ENCODE assay signal across 8 cellular contexts in genomic region chr14:69399750-69400149, GRCh38. TPM values are rescaled to one million over a fixed set of nuclear protein-coding genes. Genes with fewer than 3 reads are reported as not detected.
DNase-seq lines count a peak whose midpoint lies in the region; ATAC-seq and TF ChIP-seq lines count a peak whose summit lies in the region.

No MANE protein-coding gene starts in this region.

- intact Hi-C loops in cardiac septum (cut with DNase I) (no loop called here), aorta (cut with DNase I) (loop anchor here in 1 of 2 donors (5.0 to 10.0 kb wide), 2 partner anchors 55 to 82 kb away; no protein-coding TSS in a partner anchor), left colon (cut with DNase I, micrococcal nuclease) (no loop called here)

- H3K4me1 ChIP-seq in right atrium auricular region (peaks cover 0 to 48% of the 10 kb centered on the region in 2 donors), aorta (ENCODE audit: control insufficient read depth in 1 of 2, insufficient read depth in 2 of 2, low read length in 2 of 2) (no peaks in the 10 kb centered on the region)

- H3K36me3 ChIP-seq in right atrium auricular region (peaks cover 4% of the 10 kb centered on the region), brain microvascular endothelial cell (replicated peaks) (peaks cover 10% of the 10 kb centered on the region), aorta (ENCODE audit: control insufficient read depth in 1 of 2, insufficient read depth in 2 of 2, low read length in 1 of 2) (no peaks in the 10 kb centered on the region)

- no peak for ATAC-seq in aorta (ENCODE audit: low FRiP score)
- ATAC-seq in left colon, result no peak

- H3K9me3 Mint-ChIP-seq in mesothelial cell of epicardium, result no peaks in the 10 kb centered on the region

- peak overlapping the region; percentile 96 for H3K4me3 Mint-ChIP-seq in mesothelial cell of epicardium

- peak overlapping the region; percentile 93 to 98 for H3K4me3 ChIP-seq in right atrium auricular region
- H3K4me3 ChIP-seq in brain microvascular endothelial cell (ENCODE audit: low read depth, low read length), result peak overlapping the region; percentile 94
- H3K4me3 ChIP-seq in aorta (ENCODE audit: low read length in 2 of 2), result peak overlapping the region in 1 of 2 donors; percentile 69

- no peaks in the 10 kb centered on the region for H3K27me3 Mint-ChIP-seq in mesothelial cell of epicardium (ENCODE audit: low read depth)

- WGBS in aorta, 2 donors, result 91 to 92% methylated on average over 8 of the region's 8 CpGs

- peaks cover 49% of the 10 kb centered on the region for H3K4me1 Mint-ChIP-seq in mesothelial cell of epicardium

- H3K27me3 ChIP-seq in right atrium auricular region (no peaks in the 10 kb centered on the region), brain microvascular endothelial cell (replicated peaks) (no peaks in the 10 kb centered on the region), aorta (ENCODE audit: control insufficient read depth in 1 of 2, insufficient read depth in 2 of 2, low read length in 1 of 2) (no peaks in the 10 kb centered on the region)

- H3K27ac ChIP-seq in right atrium auricular region (no peak overlapping the region), brain microvascular endothelial cell (no peak overlapping the region), aorta (ENCODE audit: low read depth in 1 of 2, low read length in 2 of 2) (no peak overlapping the region)

- in situ Hi-C loops in brain microvascular endothelial cell (cut with HindIII; ENCODE audit: low pct_ligation_motif_present, low sequenced_read_pairs), result no loop called here

- H3K9me3 ChIP-seq in right atrium auricular region, result no peaks in the 10 kb centered on the region
- H3K9me3 ChIP-seq in aorta (ENCODE audit: control insufficient read depth, low read length), result no peaks in the 10 kb centered on the region

- peaks cover 9% of the 10 kb centered on the region for H3K36me3 Mint-ChIP-seq in mesothelial cell of epicardium

- H3K27ac Mint-ChIP-seq in mesothelial cell of epicardium, result peak overlapping the region; percentile 34

- TF ChIP-seq CTCF in right atrium auricular region (IDR thresholded peaks at IDR 0.05), result no peak
- no peak for TF ChIP-seq CTCF in brain microvascular endothelial cell (IDR thresholded peaks at IDR 0.05; ENCODE audit: low read depth, low read length, missing control alignments)
- no peak for TF ChIP-seq CTCF in mesothelial cell of epicardium (IDR thresholded peaks at IDR 0.05; ENCODE audit: unreplicated experiment)

- DNase-seq in right atrium auricular region (ENCODE audit: low spot score) (no peak), cardiac septum (ENCODE audit: low spot score) (no peak), brain microvascular endothelial cell (no peak), mesothelial cell of epicardium (ENCODE audit: low spot score in 2 of 2, unreplicated experiment in 2 of 2) (no peak), aorta (no peak), NCI-H2227 (lab: John Stamatoyannopoulos, UW; ENCODE audit: unreplicated experiment) (no peak), NCI-H82 treated with DMSO at 0.1 percent for 48 hours (lab: John Stamatoyannopoulos, UW; ENCODE audit: unreplicated experiment) (no peak), left colon (no peak)

RNA-seq across cellular contexts. Expression of gene SLC39A9, which starts 1.3 kb away (rescaled TPM):
- total RNA-seq in right atrium auricular region (10 to 100 TPM; 29.3 to 37.5 TPM), cardiac septum (24.4 TPM), mesothelial cell of epicardium (59.1 to 59.9 TPM (median 59.4 TPM) in 3 replicates), aorta (10 to 100 TPM; 39.0 to 44.3 TPM), left colon (10 to 100 TPM; 80.7 to 84.5 TPM)
- 10 to 100 TPM; 10.1 to 15.1 TPM for polyA plus RNA-seq in aorta

RNA-seq across cellular contexts. Expression of gene ERH, which starts 1.7 kb away (rescaled TPM):
- total RNA-seq in right atrium auricular region (10 to 100 TPM; 47.1 to 55.1 TPM), cardiac septum (109 TPM), mesothelial cell of epicardium (257 to 273 TPM (median 261 TPM) in 3 replicates), aorta (100 to 1,000 TPM; 100 to 133 TPM), left colon (100 to 1,000 TPM in 1 of 2 donors, 10 to 100 TPM in 1; 99.8 to 119 TPM)
- polyA plus RNA-seq in aorta, result 100 to 1,000 TPM in 1 of 2 donors, 10 to 100 TPM in 1; 99.0 to 136 TPM
